12 cellular contexts compared by ENCODE assay signal in genomic region chr10:6912424-6912823, GRCh38.
DNase-seq lines count a peak whose midpoint lies in the region; ATAC-seq and TF ChIP-seq lines count a peak whose summit lies in the region.
"Had no signal": no experiment of that assay in that cellular context is flagged by ENCODE, and none has a peak within 500 bp of the region (broad histone marks: within the 10 kb centered on the region; RNA-seq: fewer than 3 reads in every experiment).

No MANE protein-coding gene starts in this region.

- TF ChIP-seq POLR2A in breast epithelium (IDR thresholded peaks at IDR 0.05), result no peak
- no peak for TF ChIP-seq POLR2A in NB4 (IDR thresholded peaks at IDR 0.05; ENCODE audit: extremely low read depth, insufficient read length)
- no peak for TF ChIP-seq POLR2A in vagina (IDR thresholded peaks at IDR 0.05)

- no peak overlapping the region for H3K4me3 Mint-ChIP-seq in MCF 10A (ENCODE audit: unreplicated experiment)
- H3K4me3 Mint-ChIP-seq: activated naive CD8-positive, alpha-beta T cell; T-cell had no signal

- H3K27ac ChIP-seq in breast epithelium, result peak overlapping the region in 1 of 2 donors; percentile 46
- peak overlapping the region; percentile 33 for H3K27ac ChIP-seq in vagina
- H3K27ac ChIP-seq: gastrocnemius medialis had no signal

- no TSS peak for BruUV-seq in MCF 10A (replicated peaks; lab: Mats Ljungman, UMichigan)

- DNase-seq in MCF 10A (ENCODE audit: unreplicated experiment), result peak; percentile 89
- DNase-seq in breast epithelium (ENCODE audit: low spot score in 2 of 2), result no peak
- DNase-seq in NB4 (ENCODE audit: low read depth), result peak; percentile 44
- DNase-seq in fibroblast of mammary gland (ENCODE audit: low read depth), result peak; percentile 30
- no peak for DNase-seq in vagina (ENCODE audit: extremely low spot score in 2 of 2)
- no peak for DNase-seq in NCI-H1105 treated with DMSO at 0.1 percent for 48 hours (lab: John Stamatoyannopoulos, UW)
- DNase-seq in effector CD4-positive, alpha-beta T cell, result no peak
- DNase-seq: gastrocnemius medialis; stimulated activated CD4-positive, alpha-beta T cell treated with anti-CD3 and anti-CD28 coated beads, Interleukin-12 subunit alpha, Interleukin-12 subunit beta, amount 100 ng/mL, for 4 hours; T-cell had no signal

- H3K9me3 ChIP-seq in breast epithelium (no peaks in the 10 kb centered on the region), vagina (no peaks in the 10 kb centered on the region)
- H3K9me3 ChIP-seq: gastrocnemius medialis had no signal

- H3K27me3 Mint-ChIP-seq in MCF 10A (ENCODE audit: insufficient read depth, unreplicated experiment), result no peaks in the 10 kb centered on the region

- peaks cover 8% of the 10 kb centered on the region for H3K9me3 Mint-ChIP-seq in MCF 10A (ENCODE audit: unreplicated experiment)

- no peak overlapping the region for H3K4me3 ChIP-seq in breast epithelium
- H3K4me3 ChIP-seq in NB4 (ENCODE audit: low read depth, low read length), result no peak overlapping the region
- no peak overlapping the region for H3K4me3 ChIP-seq in fibroblast of mammary gland (ENCODE audit: control insufficient read depth, low read depth, low read length)
- no peak overlapping the region for H3K4me3 ChIP-seq in vagina
- H3K4me3 ChIP-seq: gastrocnemius medialis had no signal

- H3K36me3 ChIP-seq in breast epithelium (no peaks in the 10 kb centered on the region), vagina (no peaks in the 10 kb centered on the region)
- H3K36me3 ChIP-seq: gastrocnemius medialis had no signal

- H3K27me3 ChIP-seq in breast epithelium (no peaks in the 10 kb centered on the region), vagina (no peaks in the 10 kb centered on the region)
- H3K27me3 ChIP-seq: gastrocnemius medialis had no signal

- no peak for ATAC-seq in HG02759 (IDR thresholded peaks at IDR 0.05; ENCODE audit: unreplicated experiment)
- ATAC-seq: gastrocnemius medialis, T-cell had no signal

- no peak overlapping the region for H3K27ac Mint-ChIP-seq in MCF 10A (ENCODE audit: low read depth, unreplicated experiment)
- H3K27ac Mint-ChIP-seq: T-cell had no signal

- peaks cover 5% of the 10 kb centered on the region for H3K4me1 Mint-ChIP-seq in MCF 10A (ENCODE audit: insufficient read depth, unreplicated experiment)

- POLR2A ChIA-PET in MCF 10A (lab: Yijun Ruan, JAX), result interaction anchor here (0.6 to 2.1 kb wide), 24 partner anchors 10 to 667 kb away, joined by 3 to 31 read pairs (median 3); partner anchors contain the start of gene SFMBT2

- CTCF ChIA-PET in MCF 10A (lab: Yijun Ruan, JAX), result interaction anchor here (0.6 to 1.2 kb wide), 7 partner anchors 31 to 507 kb away, joined by 3 to 7 read pairs (median 3); no protein-coding TSS in a partner anchor

- H3K4me1 ChIP-seq in breast epithelium, result no peaks in the 10 kb centered on the region
- peaks cover 22% of the 10 kb centered on the region for H3K4me1 ChIP-seq in vagina
- H3K4me1 ChIP-seq: gastrocnemius medialis had no signal

- TF ChIP-seq CTCF in MCF 10A (IDR thresholded peaks at IDR 0.05; ENCODE audit: unreplicated experiment), result no peak
- TF ChIP-seq CTCF in breast epithelium (IDR thresholded peaks at IDR 0.05), result no peak
- TF ChIP-seq CTCF in NB4 (IDR thresholded peaks at IDR 0.05; ENCODE audit: low read depth, low read length), result no peak
- TF ChIP-seq CTCF in fibroblast of mammary gland (conservative IDR thresholded peaks at IDR 0.05; ENCODE audit: control insufficient read depth, insufficient read depth, low read depth, low read length), result no peak
- TF ChIP-seq CTCF in vagina (IDR thresholded peaks at IDR 0.05), result no peak

- intact Hi-C loops in MCF 10A (cut with micrococcal nuclease) (loop anchor here (1.0 to 2.0 kb wide), 2 partner anchors 192 to 243 kb away; no protein-coding TSS in a partner anchor), breast epithelium (cut with DNase I; ENCODE audit: low total_unique reads) (no loop called here), vagina (cut with DNase I) (no loop called here)

- H3K36me3 Mint-ChIP-seq in MCF 10A (ENCODE audit: insufficient read depth, unreplicated experiment), result no peaks in the 10 kb centered on the region
- H3K36me3 Mint-ChIP-seq: T-cell had no signal

Comparison
In these comparisons a context has a peak if more than half of its experiments do, and no peak if none do; other contexts are left out.
1. DNase-seq: peak in MCF 10A (single experiment), NB4 (single experiment) and fibroblast of mammary gland (single experiment); none in breast epithelium (0 of 2), vagina (0 of 2), NCI-H1105 treated with DMSO at 0.1 percent for 48 hours (single experiment) and effector CD4-positive, alpha-beta T cell (single experiment).